ENCODE assay signal across 16 cellular contexts in the genomic region with DNA sequence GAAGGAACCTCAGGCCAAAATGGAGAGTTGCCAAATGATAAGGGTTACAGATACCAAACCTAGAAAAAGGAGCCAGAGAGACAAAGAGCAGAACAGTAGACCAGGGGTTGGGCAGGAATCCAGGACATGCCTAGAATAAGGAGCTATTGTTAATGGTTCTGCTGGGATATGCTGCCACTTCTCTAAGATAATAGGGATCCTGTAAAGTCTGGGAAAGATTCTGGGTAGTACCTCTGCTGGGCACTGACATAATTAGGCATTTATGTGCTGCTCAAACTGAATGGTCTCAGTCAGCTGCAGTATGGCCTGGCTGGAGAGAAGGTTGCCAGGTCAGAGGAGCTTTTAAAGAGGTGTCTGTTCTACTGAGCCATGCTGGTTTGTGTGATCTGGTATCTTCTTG. TPM values are rescaled to one million over a fixed set of nuclear protein-coding genes. Genes with fewer than 3 reads are reported as not detected.
DNase-seq lines count a peak whose midpoint lies in the region; ATAC-seq lines count a peak whose summit lies in the region.
"Had no signal": no experiment of that assay in that cellular context is flagged by ENCODE, and none has a peak within 500 bp of the region (broad histone marks: within the 10 kb centered on the region; RNA-seq: fewer than 3 reads in every experiment).

No MANE protein-coding gene starts in this region.

- no peaks in the 10 kb centered on the region for H3F3A ChIP-seq in GM23248 (ENCODE audit: insufficient read depth)

- in situ Hi-C loops in GM23248 (cut with MboI), result loop anchor here (25.0 kb wide), 1 partner anchor 647 kb away; no protein-coding TSS in a partner anchor

- no peak overlapping the region for H2AFZ ChIP-seq in GM23248

- no peak overlapping the region for H3K27ac Mint-ChIP-seq in activated naive CD4-positive, alpha-beta T cell treated with anti-CD3 and anti-CD28 coated beads, Interleukin-2, amount 50 U/mL, for 72 hours
- H3K27ac Mint-ChIP-seq: CD4-positive, CD25-positive, alpha-beta regulatory T cell; HFFc6 had no signal

- no peak overlapping the region for H3K4me2 ChIP-seq in GM23248 (ENCODE audit: unreplicated experiment)

- H3K9me3 Mint-ChIP-seq in activated naive CD4-positive, alpha-beta T cell treated with anti-CD3 and anti-CD28 coated beads, Interleukin-2, amount 50 U/mL, for 72 hours, result no peaks in the 10 kb centered on the region
- H3K9me3 Mint-ChIP-seq: CD4-positive, CD25-positive, alpha-beta regulatory T cell; HFFc6 had no signal

- no peaks in the 10 kb centered on the region for H3K4me1 ChIP-seq in GM23248 (ENCODE audit: insufficient read depth)

- H3K27me3 ChIP-seq in GM23248 (replicated peaks; ENCODE audit: insufficient read depth), result no peaks in the 10 kb centered on the region

- DNase-seq in left cardiac atrium (peak; percentile 21), Right ventricle myocardium inferior (ENCODE audit: missing footprints) (no peak), amniotic epithelial cell (ENCODE audit: low read depth) (peak; percentile 46), left lobe of liver (ENCODE audit: low spot score) (no peak), RPMI8226 (no peak), GM23248 (no peak)
- no peak for DNase-seq in activated naive CD4-positive, alpha-beta T cell treated with anti-CD3 and anti-CD28 coated beads, Interleukin-2, amount 50 U/mL, for 72 hours (ENCODE audit: low spot score in 2 of 2)
- DNase-seq: Calu3; CD4-positive, CD25-positive, alpha-beta regulatory T cell; DMS79; HFFc6; NCI-H1048; NCI-H1694 treated with DMSO at 0.1 percent for 48 hours; NCI-H524 treated with DMSO at 0.1 percent for 48 hours; Right ventricle myocardium superior had no signal

- no peak for ATAC-seq in left cardiac atrium
- ATAC-seq in Right ventricle myocardium inferior, result no peak
- ATAC-seq in left lobe of liver, result peak; percentile 53
- no peak for ATAC-seq in activated naive CD4-positive, alpha-beta T cell treated with anti-CD3 and anti-CD28 coated beads, Interleukin-2, amount 50 U/mL, for 72 hours
- no peak for ATAC-seq in HG02571 (IDR thresholded peaks at IDR 0.05; ENCODE audit: unreplicated experiment)

- H3K27ac ChIP-seq in GM23248, result no peak overlapping the region

- H4K20me1 ChIP-seq in GM23248 (ENCODE audit: insufficient read depth), result no peaks in the 10 kb centered on the region

- no peaks in the 10 kb centered on the region for H3K36me3 Mint-ChIP-seq in activated naive CD4-positive, alpha-beta T cell treated with anti-CD3 and anti-CD28 coated beads, Interleukin-2, amount 50 U/mL, for 72 hours
- H3K36me3 Mint-ChIP-seq: CD4-positive, CD25-positive, alpha-beta regulatory T cell had no signal

- H3K9me2 ChIP-seq in GM23248 (ENCODE audit: insufficient read depth), result no peaks in the 10 kb centered on the region

- H3K36me3 ChIP-seq in GM23248 (ENCODE audit: low read depth), result no peaks in the 10 kb centered on the region

- H3K4me3 ChIP-seq in GM23248, result no peak overlapping the region

- no peaks in the 10 kb centered on the region for H3K9me3 ChIP-seq in GM23248 (ENCODE audit: low read depth)

- H3K9ac ChIP-seq in GM23248, result no peak overlapping the region

- H3K79me2 ChIP-seq in GM23248 (ENCODE audit: insufficient read depth), result no peaks in the 10 kb centered on the region

- intact Hi-C loops in left cardiac atrium (cut with DNase I), result no loop called here
- intact Hi-C loops in Right ventricle myocardium inferior (cut with DNase I), result no loop called here

RNA-seq across cellular contexts. Expression of a gene that starts 19.9 kb away (rescaled TPM):
- total RNA-seq in left cardiac atrium (10 to 100 TPM; 30.1 to 36.4 TPM), Right ventricle myocardium inferior (16.0 TPM), left lobe of liver (19.3 TPM)
- total RNA-seq in GM23248 (2014; rRNA removed; shearing (Covaris generic)), result 31.2 and 31.9 TPM in 2 replicates
- 12.5 and 13.1 TPM in 2 replicates for polyA plus RNA-seq in GM23248 (2016; fragmentation: Nextera tagmentation; extraction: Ambion mirVana)
- total RNA-seq in activated naive CD4-positive, alpha-beta T cell treated with anti-CD3 and anti-CD28 coated beads, Interleukin-2, amount 50 U/mL, for 72 hours, result 10 to 100 TPM in 1 of 2 donors, 1 to 10 TPM in 1; 7.6 to 11.3 TPM

Comparison
In these comparisons a context has a peak if more than half of its experiments do, and no peak if none do; other contexts are left out.
1. DNase-seq: peak in left cardiac atrium (single experiment) and amniotic epithelial cell (single experiment); none in Right ventricle myocardium inferior (single experiment), left lobe of liver (single experiment), RPMI8226 (single experiment), GM23248 (single experiment) and activated naive CD4-positive, alpha-beta T cell treated with anti-CD3 and anti-CD28 coated beads, Interleukin-2, amount 50 U/mL, for 72 hours (0 of 2).